22 cellular contexts compared by ENCODE assay signal in genomic region chr1:168104535-168104934, GRCh38. TPM values are rescaled to one million over a fixed set of nuclear protein-coding genes. Genes with fewer than 3 reads are reported as not detected.
DNase-seq lines count a peak whose midpoint lies in the region; ATAC-seq, FAIRE-seq and TF ChIP-seq lines count a peak whose summit lies in the region.
"Had no signal": no experiment of that assay in that cellular context is flagged by ENCODE, and none has a peak within 500 bp of the region (broad histone marks: within the 10 kb centered on the region; RNA-seq: fewer than 3 reads in every experiment).

No MANE protein-coding gene starts in this region.

- H3K79me2 ChIP-seq in neural progenitor cell (ENCODE audit: low read depth): peaks cover 32% of the 10 kb centered on the region

- H3K9me3 ChIP-seq in neural progenitor cell (ENCODE audit: low read depth): no peaks in the 10 kb centered on the region
- H3K9me3 ChIP-seq: BLaER1, Caco-2, HAP-1 had no signal

- FAIRE-seq in bronchial epithelial cell (lab: Jason Lieb, UNC): peak; percentile 87
- FAIRE-seq: A204.1, G401.6, GM12892, H54 had no signal

- TF ChIP-seq CTCF in bronchial epithelial cell (IDR thresholded peaks at IDR 0.05; ENCODE audit: insufficient read depth, low read length, severe bottlenecking) (no peak), neural progenitor cell (IDR thresholded peaks at IDR 0.05) (no peak)

- no peak for ATAC-seq in activated CD8-positive, alpha-beta memory T cell treated with anti-CD3 and anti-CD28 coated beads, Interleukin-2, amount 10 ng/mL, durations not matched to agents 7 days and 5 days
- ATAC-seq: CD8-positive, alpha-beta T cell had no signal

- H3K4me3 Mint-ChIP-seq in activated CD8-positive, alpha-beta memory T cell treated with anti-CD3 and anti-CD28 coated beads, Interleukin-2, amount 10 ng/mL, durations not matched to agents 7 days and 5 days: no peak overlapping the region
- no peak overlapping the region for H3K4me3 Mint-ChIP-seq in neural progenitor cell
- H3K4me3 Mint-ChIP-seq: B cell; CD4-positive, CD25-positive, alpha-beta regulatory T cell; CD8-positive, alpha-beta T cell; HFFc6 had no signal

- H3K27me3 ChIP-seq in bronchial epithelial cell (ENCODE audit: control insufficient read depth, insufficient read depth, low read length) (no peaks in the 10 kb centered on the region), neural progenitor cell (no peaks in the 10 kb centered on the region)
- H3K27me3 ChIP-seq: BLaER1 had no signal

- no peaks in the 10 kb centered on the region for H3K36me3 Mint-ChIP-seq in activated CD8-positive, alpha-beta memory T cell treated with anti-CD3 and anti-CD28 coated beads, Interleukin-2, amount 10 ng/mL, durations not matched to agents 7 days and 5 days
- H3K36me3 Mint-ChIP-seq in neural progenitor cell: peaks cover 38% of the 10 kb centered on the region
- H3K36me3 Mint-ChIP-seq: CD4-positive, CD25-positive, alpha-beta regulatory T cell; CD8-positive, alpha-beta T cell had no signal

- H3K9ac ChIP-seq in neural progenitor cell: no peak overlapping the region
- H3K9ac ChIP-seq: BLaER1 had no signal

- H3K4me1 ChIP-seq in neural progenitor cell: peaks cover 25% of the 10 kb centered on the region
- H3K4me1 ChIP-seq: Caco-2, HAP-1 had no signal

- H3F3A ChIP-seq in neural progenitor cell (ENCODE audit: low read depth): peaks cover 10% of the 10 kb centered on the region

- no peak overlapping the region for H3K27ac Mint-ChIP-seq in activated CD8-positive, alpha-beta memory T cell treated with anti-CD3 and anti-CD28 coated beads, Interleukin-2, amount 10 ng/mL, durations not matched to agents 7 days and 5 days
- H3K27ac Mint-ChIP-seq in neural progenitor cell: peak overlapping the region; percentile 62
- H3K27ac Mint-ChIP-seq: B cell; CD4-positive, CD25-positive, alpha-beta regulatory T cell; CD8-positive, alpha-beta T cell; HFFc6 had no signal

- H3K36me3 ChIP-seq in bronchial epithelial cell (ENCODE audit: control insufficient read depth, insufficient read depth, low read length) (peaks cover 1% of the 10 kb centered on the region), neural progenitor cell (no peaks in the 10 kb centered on the region)
- H3K36me3 ChIP-seq: BLaER1 had no signal

- no peaks in the 10 kb centered on the region for H3K9me3 Mint-ChIP-seq in activated CD8-positive, alpha-beta memory T cell treated with anti-CD3 and anti-CD28 coated beads, Interleukin-2, amount 10 ng/mL, durations not matched to agents 7 days and 5 days (ENCODE audit: low read depth)
- no peaks in the 10 kb centered on the region for H3K9me3 Mint-ChIP-seq in neural progenitor cell
- H3K9me3 Mint-ChIP-seq: CD8-positive, alpha-beta T cell; HFFc6 had no signal

- no peak overlapping the region for H3K4me3 ChIP-seq in bronchial epithelial cell (ENCODE audit: low read depth, low read length)
- no peak overlapping the region for H3K4me3 ChIP-seq in neural progenitor cell
- H3K4me3 ChIP-seq: BLaER1, HAP-1 had no signal

- CTCF ChIA-PET in activated CD8-positive, alpha-beta memory T cell treated with anti-CD3 and anti-CD28 coated beads, Interleukin-2, amount 10 ng/mL, durations not matched to agents 7 days and 5 days (lab: Charles Lee): interaction anchor here (0.8 kb wide), 1 partner anchor 22 kb away, joined by 3 read pairs; no protein-coding TSS in a partner anchor

- H3K27me3 Mint-ChIP-seq in activated CD8-positive, alpha-beta memory T cell treated with anti-CD3 and anti-CD28 coated beads, Interleukin-2, amount 10 ng/mL, durations not matched to agents 7 days and 5 days: peaks cover 8% of the 10 kb centered on the region
- H3K27me3 Mint-ChIP-seq in neural progenitor cell (ENCODE audit: insufficient read depth, low read depth): peaks cover 2% of the 10 kb centered on the region

- H2AFZ ChIP-seq in neural progenitor cell (replicated peaks): no peak overlapping the region

- no peaks in the 10 kb centered on the region for H3K4me1 Mint-ChIP-seq in activated CD8-positive, alpha-beta memory T cell treated with anti-CD3 and anti-CD28 coated beads, Interleukin-2, amount 10 ng/mL, durations not matched to agents 7 days and 5 days
- H3K4me1 Mint-ChIP-seq in neural progenitor cell: peaks cover 19% of the 10 kb centered on the region
- H3K4me1 Mint-ChIP-seq: B cell; CD4-positive, CD25-positive, alpha-beta regulatory T cell had no signal

- H4K20me1 ChIP-seq in neural progenitor cell (ENCODE audit: low read depth): peaks cover 21% of the 10 kb centered on the region
- H4K20me1 ChIP-seq: BLaER1 had no signal

- H3K27ac ChIP-seq in neural progenitor cell: no peak overlapping the region
- H3K27ac ChIP-seq: 22Rv1, BLaER1, C4-2B had no signal

- H3K4me2 ChIP-seq in neural progenitor cell: no peak overlapping the region
- H3K4me2 ChIP-seq: BLaER1 had no signal

- DNase-seq in activated CD8-positive, alpha-beta memory T cell treated with anti-CD3 and anti-CD28 coated beads, Interleukin-2, amount 10 ng/mL, durations not matched to agents 7 days and 5 days: peak; percentile 34
- no peak for DNase-seq in activated CD8-positive, alpha-beta memory T cell treated with anti-CD3 and anti-CD28 coated beads, Interleukin-2, amount 50 U/mL, for 48 hours
- DNase-seq in bronchial epithelial cell (ENCODE audit: low read depth) (no peak), neural progenitor cell (ENCODE audit: low spot score) (no peak), medulla oblongata (ENCODE audit: extremely low spot score) (no peak)
- DNase-seq in activated CD4-positive, alpha-beta T cell treated with anti-CD3 and anti-CD28 coated beads, Interleukin-2, amount 50 U/mL, for 1 hour: no peak
- DNase-seq: CD4-positive, CD25-positive, alpha-beta regulatory T cell; CD8-positive, alpha-beta T cell; DMS153; DND-41; GOT3; HFFc6 had no signal

RNA-seq across cellular contexts. Expression of gene GPR161, which starts 32.2 kb away (rescaled TPM):
- under 1 TPM; 0.37 to 0.44 TPM for total RNA-seq in activated CD8-positive, alpha-beta memory T cell treated with anti-CD3 and anti-CD28 coated beads, Interleukin-2, amount 10 ng/mL, durations not matched to agents 7 days and 5 days
- total RNA-seq in bronchial epithelial cell (7.4 and 8.2 TPM in 2 replicates), neural progenitor cell (ENCODE audit: low replicate concordance) (21.1 and 26.5 TPM in 2 replicates)
- total RNA-seq: CD4-positive, CD25-positive, alpha-beta regulatory T cell; CD8-positive, alpha-beta T cell had no signal
